ENCODE assay signal across 1 cellular context in genomic region chr9:91711755-91712591, GRCh38.
TF ChIP-seq lines count a peak whose summit lies in the region.

No MANE protein-coding gene starts in this region.

TF ChIP-seq in GM23338, 12 proteins besides CTCF, POLR2A, EP300 and RAD21 (continued from another document):
- no peak for TF ChIP-seq REST (IDR thresholded peaks at IDR 0.05; ENCODE audit: unreplicated experiment)
- no peak for TF ChIP-seq CREB1 (CRISPR knock-in tag; IDR thresholded peaks at IDR 0.05; ENCODE audit: low read depth)
- no peak for TF ChIP-seq NANOG (IDR thresholded peaks at IDR 0.05; ENCODE audit: borderline replicate concordance)
- TF ChIP-seq EZH2 (IDR thresholded peaks at IDR 0.05; ENCODE audit: low read depth, unreplicated experiment): no peak
- no peak for TF ChIP-seq ZNF331 (CRISPR knock-in tag; IDR thresholded peaks at IDR 0.05; ENCODE audit: low read depth)
- no peak for TF ChIP-seq POLR2AphosphoS5 (IDR thresholded peaks at IDR 0.05; ENCODE audit: low read depth)
- TF ChIP-seq STAT1 (IDR thresholded peaks at IDR 0.05; ENCODE audit: unreplicated experiment): no peak
- no peak for TF ChIP-seq JUNB (IDR thresholded peaks at IDR 0.05; ENCODE audit: unreplicated experiment)
